1 cellular context compared by ENCODE assay signal in genomic region chr20:63699466-63700198, GRCh38.
TF ChIP-seq lines count a peak whose summit lies in the region.

No MANE protein-coding gene starts in this region.

TF ChIP-seq in HepG2, 621 proteins besides CTCF, POLR2A, EP300 and RAD21 (continues in another document):
- TF ChIP-seq TFDP2 (CRISPR knock-in tag; IDR thresholded peaks at IDR 0.05) (no peak), POLR2G (IDR thresholded peaks at IDR 0.05; ENCODE audit: low read depth, low read length) (peak; percentile 12; the same call in 1 of the 2 replicates), ZBTB38 (CRISPR knock-in tag; IDR thresholded peaks at IDR 0.05) (no peak), ZBTB7B (CRISPR knock-in tag; IDR thresholded peaks at IDR 0.05) (no peak), ZNF501 (CRISPR knock-in tag; IDR thresholded peaks at IDR 0.05) (0 out of 2 replicates have a peak, but pooled peaks have one; percentile 31), RBFOX2 (IDR thresholded peaks at IDR 0.05; ENCODE audit: low read depth, low read length) (peak; percentile 29), DR1 (CRISPR knock-in tag; IDR thresholded peaks at IDR 0.05) (peak; percentile 40; the same call in 1 of the 2 replicates), ZNF547 (CRISPR knock-in tag; IDR thresholded peaks at IDR 0.05) (0 out of 2 replicates have a peak, but pooled peaks have one; percentile 48), ZNF235 (CRISPR knock-in tag; IDR thresholded peaks at IDR 0.05; ENCODE audit: borderline replicate concordance) (peak; percentile 55; the same call in 1 of the 2 replicates), ZC3H13 (CRISPR knock-in tag; IDR thresholded peaks at IDR 0.05) (no peak), HIVEP1 (CRISPR knock-in tag; IDR thresholded peaks at IDR 0.05) (0 out of 2 replicates have a peak, but pooled peaks have one; percentile 27), ZFAT (CRISPR knock-in tag; conservative IDR thresholded peaks at IDR 0.05) (no peak), MXD1 (CRISPR knock-in tag; IDR thresholded peaks at IDR 0.05) (no peak), ZNF615 (CRISPR knock-in tag; IDR thresholded peaks at IDR 0.05; ENCODE audit: borderline replicate concordance) (no peak), THAP7 (CRISPR knock-in tag; IDR thresholded peaks at IDR 0.05) (no peak), SCMH1 (CRISPR knock-in tag; IDR thresholded peaks at IDR 0.05; ENCODE audit: borderline replicate concordance) (no peak), ZSCAN20 (CRISPR knock-in tag; IDR thresholded peaks at IDR 0.05; ENCODE audit: borderline replicate concordance) (no peak), RXRB (CRISPR knock-in tag; IDR thresholded peaks at IDR 0.05; ENCODE audit: borderline replicate concordance) (no peak), ZNF33A (CRISPR knock-in tag; IDR thresholded peaks at IDR 0.05; ENCODE audit: borderline replicate concordance) (no peak), RBM22 (optimal IDR thresholded peaks at IDR 0.05; ENCODE audit: low read length) (peak; percentile 52), ZNF737 (CRISPR knock-in tag; IDR thresholded peaks at IDR 0.05; ENCODE audit: borderline replicate concordance) (no peak), BATF2 (CRISPR knock-in tag; IDR thresholded peaks at IDR 0.05) (no peak), NFATC3 (CRISPR knock-in tag; IDR thresholded peaks at IDR 0.05) (0 out of 2 replicates have a peak, but pooled peaks have one; percentile 40), KDM5B (CRISPR knock-in tag; IDR thresholded peaks at IDR 0.05; ENCODE audit: borderline replicate concordance) (0 out of 2 replicates have a peak, but pooled peaks have one; percentile 30), NR2F6 (IDR thresholded peaks at IDR 0.05) (peak; percentile 76; the same call in 1 of the 2 replicates), NR2F6 (CRISPR knock-in tag; IDR thresholded peaks at IDR 0.05) (peak; percentile 63; the same call in 1 of the 2 replicates), ZNF891 (CRISPR knock-in tag; IDR thresholded peaks at IDR 0.05) (0 out of 2 replicates have a peak, but pooled peaks have one; percentile 7), ZBTB37 (CRISPR knock-in tag; IDR thresholded peaks at IDR 0.05) (no peak), ZNF644 (CRISPR knock-in tag; IDR thresholded peaks at IDR 0.05; ENCODE audit: low read depth) (no peak), POLR2AphosphoS5 (IDR thresholded peaks at IDR 0.05; ENCODE audit: low read depth, low read length) (0 out of 2 replicates have a peak, but pooled peaks have one; percentile 1), ZNF710 (CRISPR knock-in tag; IDR thresholded peaks at IDR 0.05; ENCODE audit: borderline replicate concordance) (0 out of 2 replicates have a peak, but pooled peaks have one; percentile 34), ZNF468 (CRISPR knock-in tag; IDR thresholded peaks at IDR 0.05) (no peak), KMT2B (CRISPR knock-in tag; IDR thresholded peaks at IDR 0.05) (no peak), ZNF260 (CRISPR knock-in tag; IDR thresholded peaks at IDR 0.05; ENCODE audit: borderline replicate concordance, low read depth) (no peak), ZFX (CRISPR knock-in tag; IDR thresholded peaks at IDR 0.05; ENCODE audit: low read depth) (peak; percentile 31; the same call in 1 of the 2 replicates), NKX3-1 (CRISPR knock-in tag; IDR thresholded peaks at IDR 0.05) (no peak), ZBTB7A (CRISPR knock-in tag; IDR thresholded peaks at IDR 0.05) (0 out of 2 replicates have a peak, but pooled peaks have one; percentile 16), SNRNP70 (IDR thresholded peaks at IDR 0.05; ENCODE audit: low read depth, low read length) (no peak), ZNF776 (CRISPR knock-in tag; IDR thresholded peaks at IDR 0.05) (peak; percentile 65; the same call in 1 of the 2 replicates), POGK (CRISPR knock-in tag; conservative IDR thresholded peaks at IDR 0.05) (no peak), ZNF598 (CRISPR knock-in tag; IDR thresholded peaks at IDR 0.05; ENCODE audit: borderline replicate concordance) (peak; percentile 54; the same call in 1 of the 2 replicates), ZXDC (CRISPR knock-in tag; IDR thresholded peaks at IDR 0.05) (no peak), ONECUT2 (CRISPR knock-in tag; IDR thresholded peaks at IDR 0.05) (no peak), ZNF343 (CRISPR knock-in tag; IDR thresholded peaks at IDR 0.05) (peak; percentile 30; the same call in 1 of the 2 replicates), NR2C2 (CRISPR knock-in tag; IDR thresholded peaks at IDR 0.05; ENCODE audit: borderline replicate concordance) (peak; percentile 91), SNAPC5 (CRISPR knock-in tag; IDR thresholded peaks at IDR 0.05; ENCODE audit: borderline replicate concordance) (no peak), TOPORS (CRISPR knock-in tag; IDR thresholded peaks at IDR 0.05) (no peak), NFKB2 (CRISPR knock-in tag; IDR thresholded peaks at IDR 0.05; ENCODE audit: borderline replicate concordance) (peak; percentile 12; the same call in 1 of the 2 replicates)
- TF ChIP-seq, protein P1, sequence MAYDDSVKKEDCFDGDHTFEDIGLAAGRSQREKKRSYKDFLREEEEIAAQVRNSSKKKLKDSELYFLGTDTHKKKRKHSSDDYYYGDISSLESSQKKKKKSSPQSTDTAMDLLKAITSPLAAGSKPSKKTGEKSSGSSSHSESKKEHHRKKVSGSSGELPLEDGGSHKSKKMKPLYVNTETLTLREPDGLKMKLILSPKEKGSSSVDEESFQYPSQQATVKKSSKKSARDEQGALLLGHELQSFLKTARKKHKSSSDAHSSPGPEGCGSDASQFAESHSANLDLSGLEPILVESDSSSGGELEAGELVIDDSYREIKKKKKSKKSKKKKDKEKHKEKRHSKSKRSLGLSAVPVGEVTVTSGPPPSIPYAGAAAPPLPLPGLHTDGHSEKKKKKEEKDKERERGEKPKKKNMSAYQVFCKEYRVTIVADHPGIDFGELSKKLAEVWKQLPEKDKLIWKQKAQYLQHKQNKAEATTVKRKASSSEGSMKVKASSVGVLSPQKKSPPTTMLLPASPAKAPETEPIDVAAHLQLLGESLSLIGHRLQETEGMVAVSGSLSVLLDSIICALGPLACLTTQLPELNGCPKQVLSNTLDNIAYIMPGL (CRISPR knock-in tag; IDR thresholded peaks at IDR 0.05; ENCODE audit: borderline replicate concordance in 1 of 2, low read depth in 1 of 2): no peak
- TF ChIP-seq, protein P2, sequence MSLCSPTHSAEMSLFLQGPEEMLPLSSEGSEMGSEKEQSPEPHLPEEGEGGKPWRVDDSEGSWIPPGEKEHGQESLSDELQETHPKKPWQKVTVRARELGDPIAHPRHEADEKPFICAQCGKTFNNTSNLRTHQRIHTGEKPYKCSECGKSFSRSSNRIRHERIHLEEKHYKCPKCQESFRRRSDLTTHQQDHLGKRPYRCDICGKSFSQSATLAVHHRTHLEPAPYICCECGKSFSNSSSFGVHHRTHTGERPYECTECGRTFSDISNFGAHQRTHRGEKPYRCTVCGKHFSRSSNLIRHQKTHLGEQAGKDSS (CRISPR knock-in tag; IDR thresholded peaks at IDR 0.05; ENCODE audit: borderline replicate concordance, low read depth): no peak
- TF ChIP-seq, protein P3, sequence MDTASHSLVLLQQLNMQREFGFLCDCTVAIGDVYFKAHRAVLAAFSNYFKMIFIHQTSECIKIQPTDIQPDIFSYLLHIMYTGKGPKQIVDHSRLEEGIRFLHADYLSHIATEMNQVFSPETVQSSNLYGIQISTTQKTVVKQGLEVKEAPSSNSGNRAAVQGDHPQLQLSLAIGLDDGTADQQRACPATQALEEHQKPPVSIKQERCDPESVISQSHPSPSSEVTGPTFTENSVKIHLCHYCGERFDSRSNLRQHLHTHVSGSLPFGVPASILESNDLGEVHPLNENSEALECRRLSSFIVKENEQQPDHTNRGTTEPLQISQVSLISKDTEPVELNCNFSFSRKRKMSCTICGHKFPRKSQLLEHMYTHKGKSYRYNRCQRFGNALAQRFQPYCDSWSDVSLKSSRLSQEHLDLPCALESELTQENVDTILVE (CRISPR knock-in tag; IDR thresholded peaks at IDR 0.05): no peak
- TF ChIP-seq, protein P4, sequence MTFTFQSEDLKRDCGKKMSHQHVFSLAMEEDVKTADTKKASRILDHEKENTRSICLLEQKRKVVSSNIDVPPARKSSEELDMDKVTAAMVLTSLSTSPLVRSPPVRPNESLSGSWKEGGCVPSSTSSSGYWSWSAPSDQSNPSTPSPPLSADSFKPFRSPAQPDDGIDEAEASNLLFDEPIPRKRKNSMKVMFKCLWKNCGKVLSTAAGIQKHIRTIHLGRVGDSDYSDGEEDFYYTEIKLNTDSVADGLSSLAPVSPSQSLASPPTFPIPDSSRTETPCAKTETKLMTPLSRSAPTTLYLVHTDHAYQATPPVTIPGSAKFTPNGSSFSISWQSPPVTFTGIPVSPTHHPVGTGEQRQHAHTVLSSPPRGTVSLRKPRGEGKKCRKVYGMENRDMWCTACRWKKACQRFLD (CRISPR knock-in tag; IDR thresholded peaks at IDR 0.05; ENCODE audit: borderline replicate concordance): no peak
